8 cellular contexts compared by ENCODE assay signal in genomic region chr3:138479355-138479964, GRCh38. TPM values are rescaled to one million over a fixed set of nuclear protein-coding genes. Genes with fewer than 3 reads are reported as not detected.
DNase-seq lines count a peak whose midpoint lies in the region; ATAC-seq and TF ChIP-seq lines count a peak whose summit lies in the region.

No MANE protein-coding gene starts in this region.

- H2AFZ ChIP-seq in neural cell (ENCODE audit: low read depth, low read length), result no peak overlapping the region

- H3K9ac ChIP-seq in neural cell (ENCODE audit: low read length), result no peak overlapping the region

- no peaks in the 10 kb centered on the region for H3F3A ChIP-seq in neural cell (ENCODE audit: insufficient read depth, low read length, poor library complexity, severe bottlenecking)

- H3K36me3 ChIP-seq in neural cell (ENCODE audit: insufficient read depth, low read length), result no peaks in the 10 kb centered on the region
- no peaks in the 10 kb centered on the region for H3K36me3 ChIP-seq in vagina

- H3K79me2 ChIP-seq in neural cell (replicated peaks; ENCODE audit: insufficient read depth, low read length), result no peaks in the 10 kb centered on the region

- H4K20me1 ChIP-seq in neural cell (ENCODE audit: insufficient read depth), result no peaks in the 10 kb centered on the region

- no peak overlapping the region for H3K27ac ChIP-seq in neural cell (ENCODE audit: low read length)
- H3K27ac ChIP-seq in vagina, result no peak overlapping the region

- TF ChIP-seq CTCF in neural cell (IDR thresholded peaks at IDR 0.05; ENCODE audit: poor library complexity, severe bottlenecking) (peak; percentile 57), vagina (IDR thresholded peaks at IDR 0.05) (no peak)

- H3K4me3 ChIP-seq in neural cell (ENCODE audit: low read length) (no peak overlapping the region), vagina (no peak overlapping the region)

- no peak overlapping the region for H3K4me2 ChIP-seq in neural cell (ENCODE audit: low read length)

- no peak for TF ChIP-seq EP300 in neural cell (conservative IDR thresholded peaks at IDR 0.05; ENCODE audit: poor library complexity, severe bottlenecking)

- no peak for ATAC-seq in GM18873 (IDR thresholded peaks at IDR 0.05; ENCODE audit: low FRiP score, unreplicated experiment)

- no peaks in the 10 kb centered on the region for H3K9me2 ChIP-seq in neural cell (ENCODE audit: insufficient read depth, low read length)

- peak; percentile 54 for TF ChIP-seq RAD21 in neural cell (conservative IDR thresholded peaks at IDR 0.05)

- intact Hi-C loops in vagina (cut with DNase I), result no loop called here

- DNase-seq in SIG-M5 treated with dmso at 0.1 percent for 504 hours (lab: John Stamatoyannopoulos, UW; ENCODE audit: unreplicated experiment), result peak; percentile 77
- no peak for DNase-seq in SIG-M5 (lab: John Stamatoyannopoulos, UW)
- peak; percentile 55 for DNase-seq in HT-29 (ENCODE audit: low spot score)
- peak; percentile 74 for DNase-seq in OCI-M1 (lab: John Stamatoyannopoulos, UW)
- DNase-seq in ecto neural progenitor cell (ENCODE audit: low spot score), result peak; percentile 64
- DNase-seq in vagina (ENCODE audit: extremely low spot score in 2 of 2), result no peak

- H3K9me3 ChIP-seq in neural cell (ENCODE audit: low read length) (no peaks in the 10 kb centered on the region), vagina (no peaks in the 10 kb centered on the region)

- TF ChIP-seq POLR2A in vagina (IDR thresholded peaks at IDR 0.05), result no peak

- H3K4me1 ChIP-seq in vagina, result no peaks in the 10 kb centered on the region

- H3K27me3 ChIP-seq in neural cell (ENCODE audit: insufficient read depth, low read depth, low read length) (no peaks in the 10 kb centered on the region), vagina (no peaks in the 10 kb centered on the region)

TF ChIP-seq in neural cell, 6 proteins besides CTCF, POLR2A, EP300 and RAD21:
- TF ChIP-seq SMC3 (conservative IDR thresholded peaks at IDR 0.05; ENCODE audit: poor library complexity) (no peak), TAF1 (IDR thresholded peaks at IDR 0.05; ENCODE audit: low read depth) (no peak), POLR2AphosphoS5 (IDR thresholded peaks at IDR 0.05) (no peak), REST (IDR thresholded peaks at IDR 0.05; ENCODE audit: borderline replicate concordance) (no peak), EZH2 (IDR thresholded peaks at IDR 0.05; ENCODE audit: borderline replicate concordance, insufficient read depth, low read length, poor library complexity, severe bottlenecking) (no peak), MXI1 (conservative IDR thresholded peaks at IDR 0.05; ENCODE audit: poor library complexity, severe bottlenecking) (no peak)

RNA-seq across cellular contexts. Expression of gene ESYT3, which starts 45.0 kb away (rescaled TPM):
- not detected in 2 replicates for total RNA-seq in HT-29 (2014; rRNA removed; shearing (Covaris generic))
- polyA plus RNA-seq in neural cell, result 0.33 and 0.80 TPM in 2 replicates
- polyA minus RNA-seq in neural cell, result 0.46 and 0.73 TPM in 2 replicates
- total RNA-seq in vagina, result 2.0 TPM

Comparison
In these comparisons a context has a peak if more than half of its experiments do, and no peak if none do; other contexts are left out.
1. DNase-seq: peak in SIG-M5 treated with dmso at 0.1 percent for 504 hours (single experiment), HT-29 (single experiment), OCI-M1 (single experiment) and ecto neural progenitor cell (single experiment); none in SIG-M5 (single experiment) and vagina (0 of 2).